8 cellular contexts compared by ENCODE assay signal in genomic region chr10:86710987-86711236, GRCh38. TPM values are rescaled to one million over a fixed set of nuclear protein-coding genes. Genes with fewer than 3 reads are reported as not detected.
DNase-seq lines count a peak whose midpoint lies in the region; ATAC-seq, FAIRE-seq and TF ChIP-seq lines count a peak whose summit lies in the region.

No MANE protein-coding gene starts in this region.

- no peaks in the 10 kb centered on the region for H3K9me3 ChIP-seq in astrocyte (ENCODE audit: insufficient read depth, low read depth, low read length)
- H3K9me3 ChIP-seq in mucosa of stomach (ENCODE audit: control insufficient read depth, low read length), result no peaks in the 10 kb centered on the region

- no peak for FAIRE-seq in astrocyte (lab: Jason Lieb, UNC)

- H3K4me2 ChIP-seq in astrocyte (ENCODE audit: low read length), result peak overlapping the region; percentile 84

- H2AFZ ChIP-seq in astrocyte (ENCODE audit: low read depth, low read length), result peak overlapping the region; percentile 91

- DNase-seq in AG09309 (ENCODE audit: low read depth) (no peak), astrocyte (ENCODE audit: low read depth) (no peak), NCI-H187 treated with DMSO at 0.1 percent for 48 hours (lab: John Stamatoyannopoulos, UW) (no peak)

- H3K4me1 Mint-ChIP-seq in astrocyte (ENCODE audit: low read depth, unreplicated experiment), result peaks cover 5% of the 10 kb centered on the region

- ATAC-seq in HG02610 (IDR thresholded peaks at IDR 0.05; ENCODE audit: unreplicated experiment) (peak; percentile 1), HG03469 (IDR thresholded peaks at IDR 0.05; ENCODE audit: unreplicated experiment) (no peak), GM18498 (IDR thresholded peaks at IDR 0.05; ENCODE audit: unreplicated experiment) (no peak), HG02571 (IDR thresholded peaks at IDR 0.05; ENCODE audit: unreplicated experiment) (no peak)

- peaks cover 2% of the 10 kb centered on the region for H3K36me3 Mint-ChIP-seq in astrocyte (ENCODE audit: low read depth, unreplicated experiment)

- no peaks in the 10 kb centered on the region for H3K9me3 Mint-ChIP-seq in astrocyte (ENCODE audit: unreplicated experiment)

- H3K79me2 ChIP-seq in astrocyte (ENCODE audit: insufficient read depth, low read length), result no peaks in the 10 kb centered on the region

- H4K20me1 ChIP-seq in astrocyte (ENCODE audit: insufficient read depth, low read length), result no peaks in the 10 kb centered on the region

- no peaks in the 10 kb centered on the region for H3K36me3 ChIP-seq in astrocyte (ENCODE audit: insufficient read depth, low read length)
- H3K36me3 ChIP-seq in mucosa of stomach (ENCODE audit: control insufficient read depth, insufficient read depth, low read length), result no peaks in the 10 kb centered on the region

- H3K9ac ChIP-seq in astrocyte (ENCODE audit: low read length), result peak overlapping the region; percentile 88
- peak overlapping the region; percentile 88 for H3K9ac ChIP-seq in mucosa of stomach (ENCODE audit: low read length)

- TF ChIP-seq CTCF in AG09309 (IDR thresholded peaks at IDR 0.05; ENCODE audit: control insufficient read depth, insufficient read depth, low read depth, low read length, missing control alignments) (peak; percentile 67), astrocyte (IDR thresholded peaks at IDR 0.05; ENCODE audit: insufficient read depth, low read depth, low read length) (peak; percentile 36)

- peak overlapping the region; percentile 84 for H3K4me3 Mint-ChIP-seq in astrocyte (ENCODE audit: unreplicated experiment)

- H3K4me1 ChIP-seq in astrocyte (ENCODE audit: insufficient read depth, low read length) (peaks cover 10% of the 10 kb centered on the region), mucosa of stomach (ENCODE audit: control insufficient read depth, insufficient read depth, low read length) (peaks cover 14% of the 10 kb centered on the region)

- H3K27me3 Mint-ChIP-seq in astrocyte (ENCODE audit: low read depth, unreplicated experiment), result peaks cover 6% of the 10 kb centered on the region

- peak overlapping the region; percentile 22 for H3K4me3 ChIP-seq in AG09309 (ENCODE audit: control insufficient read depth, low read depth, low read length)
- peak overlapping the region; percentile 49 for H3K4me3 ChIP-seq in astrocyte (ENCODE audit: insufficient read depth, low read depth, low read length)
- H3K4me3 ChIP-seq in mucosa of stomach (ENCODE audit: low read length), result peak overlapping the region; percentile 6

- H3K27ac ChIP-seq in astrocyte (ENCODE audit: low read depth, low read length), result peak overlapping the region; percentile 86

- peak overlapping the region; percentile 96 for H3K27ac Mint-ChIP-seq in astrocyte (ENCODE audit: unreplicated experiment)

- H3K27me3 ChIP-seq in astrocyte (ENCODE audit: insufficient read depth, low read length) (no peaks in the 10 kb centered on the region), mucosa of stomach (ENCODE audit: control insufficient read depth, insufficient read depth, low read length) (no peaks in the 10 kb centered on the region)

RNA-seq across cellular contexts. Expression of gene LDB3, which starts 42.6 kb away (rescaled TPM):
- total RNA-seq in astrocyte, result 3.5 and 3.9 TPM in 2 replicates

RNA-seq across cellular contexts. Expression of gene BMPR1A, which starts 45.5 kb away (rescaled TPM):
- total RNA-seq in astrocyte, result 52.2 and 52.7 TPM in 2 replicates

RNA-seq across cellular contexts. Expression of gene OPN4, which starts 56.6 kb away (rescaled TPM):
- total RNA-seq in astrocyte, result not detected in 2 replicates
